13 cellular contexts compared by ENCODE assay signal in the genomic region with DNA sequence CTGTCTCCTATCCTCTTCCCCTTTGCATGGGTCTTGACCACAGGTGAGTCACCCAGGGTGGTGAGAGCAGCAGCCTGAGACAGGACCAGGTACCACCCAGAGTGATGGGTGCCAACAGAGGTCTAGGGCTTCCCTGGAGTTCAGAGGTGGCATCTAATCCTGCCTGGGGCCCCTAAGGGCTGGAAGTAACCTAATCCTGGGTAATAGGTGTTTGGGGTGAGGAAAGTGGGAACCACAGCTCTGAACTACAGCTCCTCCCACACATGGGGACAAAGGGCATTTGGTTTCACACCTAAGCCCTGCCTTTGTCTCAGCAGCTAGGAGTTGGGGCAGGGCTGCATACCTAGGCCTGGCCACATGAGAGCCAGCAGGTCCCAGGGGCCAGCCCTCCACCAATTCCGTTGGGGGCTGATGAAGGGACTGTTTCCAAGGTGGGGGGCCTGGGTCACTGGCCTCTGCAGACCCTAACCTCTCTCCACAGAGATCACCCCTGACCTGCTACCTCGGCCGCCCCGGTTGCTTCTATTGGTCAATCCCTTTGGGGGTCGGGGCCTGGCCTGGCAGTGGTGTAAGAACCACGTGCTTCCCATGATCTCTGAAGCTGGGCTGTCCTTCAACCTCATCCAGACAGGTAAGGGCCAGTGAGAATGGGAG. TPM values are rescaled to one million over a fixed set of nuclear protein-coding genes. Genes with fewer than 3 reads are reported as not detected.
A peak's percentile ranks its signal among the peaks of the same experiment; 100 is the strongest.
DNase-seq lines count a peak whose midpoint lies in the region; ATAC-seq and TF ChIP-seq lines count a peak whose summit lies in the region.
"Had no signal": no experiment of that assay in that cellular context is flagged by ENCODE, and none has a peak within 500 bp of the region (broad histone marks: within the 10 kb centered on the region; RNA-seq: fewer than 3 reads in every experiment).

No MANE protein-coding gene starts in this region.

- peaks cover 13% of the 10 kb centered on the region for H3K36me3 ChIP-seq in RWPE2 (ENCODE audit: low read depth)

- TF ChIP-seq CTCF in RWPE2 (IDR thresholded peaks at IDR 0.05; ENCODE audit: poor library complexity, severe bottlenecking) = no peak
- TF ChIP-seq CTCF in glutamatergic neuron (IDR thresholded peaks at IDR 0.05; ENCODE audit: partially characterized antibody, unreplicated experiment) = no peak

- no peaks in the 10 kb centered on the region for H3K27me3 Mint-ChIP-seq in activated T-cell treated with anti-CD3 and anti-CD28 coated beads, Interleukin-2, amount 50 U/mL, for 24 hours
- H3K27me3 Mint-ChIP-seq in glutamatergic neuron (ENCODE audit: unreplicated experiment) = peaks cover 10% of the 10 kb centered on the region
- H3K27me3 Mint-ChIP-seq: T-helper 17 cell had no signal

- peak overlapping the region; percentile 60 for H3K27ac Mint-ChIP-seq in activated T-cell treated with anti-CD3 and anti-CD28 coated beads, Interleukin-2, amount 50 U/mL, for 24 hours
- no peak overlapping the region for H3K27ac Mint-ChIP-seq in glutamatergic neuron (ENCODE audit: unreplicated experiment)
- H3K27ac Mint-ChIP-seq in stimulated activated effector memory CD8-positive, alpha-beta T cell treated with anti-CD3 and anti-CD28 coated beads, Interleukin-12 subunit alpha, Interleukin-12 subunit beta, amount 100 ng/mL, for 72 hours = peak overlapping the region; percentile 69

- peaks cover 50% of the 10 kb centered on the region for H3K4me1 Mint-ChIP-seq in activated T-cell treated with anti-CD3 and anti-CD28 coated beads, Interleukin-2, amount 50 U/mL, for 24 hours (ENCODE audit: low read depth)
- peaks cover 21% of the 10 kb centered on the region for H3K4me1 Mint-ChIP-seq in glutamatergic neuron (ENCODE audit: low read depth, unreplicated experiment)
- peaks cover 48% of the 10 kb centered on the region for H3K4me1 Mint-ChIP-seq in stimulated activated effector memory CD8-positive, alpha-beta T cell treated with anti-CD3 and anti-CD28 coated beads, Interleukin-12 subunit alpha, Interleukin-12 subunit beta, amount 100 ng/mL, for 72 hours

- H3K36me3 Mint-ChIP-seq in activated T-cell treated with anti-CD3 and anti-CD28 coated beads, Interleukin-2, amount 50 U/mL, for 24 hours (ENCODE audit: low read depth) = peaks cover 71% of the 10 kb centered on the region
- H3K36me3 Mint-ChIP-seq in glutamatergic neuron (ENCODE audit: unreplicated experiment) = no peaks in the 10 kb centered on the region
- peaks cover 48% of the 10 kb centered on the region for H3K36me3 Mint-ChIP-seq in stimulated activated effector memory CD8-positive, alpha-beta T cell treated with anti-CD3 and anti-CD28 coated beads, Interleukin-12 subunit alpha, Interleukin-12 subunit beta, amount 100 ng/mL, for 72 hours

- no peaks in the 10 kb centered on the region for H3K27me3 ChIP-seq in RWPE2 (ENCODE audit: insufficient read depth, poor library complexity, severe bottlenecking)

- ATAC-seq in RWPE2 (ENCODE audit: low read depth) = peak; percentile 33; the same call in 2 of the 3 replicates
- ATAC-seq in stimulated activated effector memory CD8-positive, alpha-beta T cell treated with anti-CD3 and anti-CD28 coated beads, Interleukin-12 subunit alpha, Interleukin-12 subunit beta, amount 100 ng/mL, for 72 hours = peak; percentile 71
- ATAC-seq in esophagus mucosa = no peak
- ATAC-seq: sciatic nerve, T-helper 17 cell had no signal

- no peak overlapping the region for H3K4me3 Mint-ChIP-seq in activated T-cell treated with anti-CD3 and anti-CD28 coated beads, Interleukin-2, amount 50 U/mL, for 24 hours
- peak overlapping the region; percentile 20 for H3K4me3 Mint-ChIP-seq in glutamatergic neuron (ENCODE audit: unreplicated experiment)
- H3K4me3 Mint-ChIP-seq in stimulated activated effector memory CD8-positive, alpha-beta T cell treated with anti-CD3 and anti-CD28 coated beads, Interleukin-12 subunit alpha, Interleukin-12 subunit beta, amount 100 ng/mL, for 72 hours = no peak overlapping the region
- H3K4me3 Mint-ChIP-seq: T-helper 17 cell had no signal

- no peak overlapping the region for H3K4me3 ChIP-seq in RWPE2 (ENCODE audit: severe bottlenecking)

- H3K4me1 ChIP-seq in RWPE2 (ENCODE audit: insufficient read depth, poor library complexity, severe bottlenecking) = peaks cover 9% of the 10 kb centered on the region

- no peak for DNase-seq in activated T-cell treated with anti-CD3 and anti-CD28 coated beads, Interleukin-2, amount 50 U/mL, for 24 hours
- DNase-seq in activated T-cell treated with anti-CD3 and anti-CD28 coated beads for 4 hours (no peak), RWPE2 (ENCODE audit: low spot score) (no peak), glutamatergic neuron (no peak), anterior cingulate cortex (lab: John Stamatoyannopoulos, UW) (no peak), RKO (ENCODE audit: low spot score) (no peak)
- no peak for DNase-seq in stimulated activated effector memory CD8-positive, alpha-beta T cell treated with anti-CD3 and anti-CD28 coated beads, Interleukin-12 subunit alpha, Interleukin-12 subunit beta, amount 100 ng/mL, for 72 hours (ENCODE audit: low spot score in 2 of 2)
- DNase-seq: foreskin fibroblast, NCI-H146, NCI-H82, T-helper 17 cell had no signal

- no peaks in the 10 kb centered on the region for H3K9me3 ChIP-seq in RWPE2 (ENCODE audit: severe bottlenecking)

- H3K27ac ChIP-seq in RWPE2 (ENCODE audit: poor library complexity, severe bottlenecking) = peak overlapping the region; percentile 15

- no peaks in the 10 kb centered on the region for H3K9me3 Mint-ChIP-seq in activated T-cell treated with anti-CD3 and anti-CD28 coated beads, Interleukin-2, amount 50 U/mL, for 24 hours
- H3K9me3 Mint-ChIP-seq in glutamatergic neuron (ENCODE audit: unreplicated experiment) = peaks cover 14% of the 10 kb centered on the region
- no peaks in the 10 kb centered on the region for H3K9me3 Mint-ChIP-seq in stimulated activated effector memory CD8-positive, alpha-beta T cell treated with anti-CD3 and anti-CD28 coated beads, Interleukin-12 subunit alpha, Interleukin-12 subunit beta, amount 100 ng/mL, for 72 hours

RNA-seq across cellular contexts. Expression of gene SPHK2, which starts 8.0 kb away (rescaled TPM):
- 146 TPM for total RNA-seq in glutamatergic neuron (ENCODE audit: unreplicated experiment)
- total RNA-seq in esophagus mucosa = 7.7 TPM

RNA-seq across cellular contexts. Expression of gene RPL18, which starts 8.4 kb away (rescaled TPM):
- 1,011 TPM for total RNA-seq in glutamatergic neuron (ENCODE audit: unreplicated experiment)
- 1,668 TPM for total RNA-seq in esophagus mucosa

RNA-seq across cellular contexts. Expression of gene DBP, which starts 9.8 kb away (rescaled TPM):
- 2.9 TPM for total RNA-seq in glutamatergic neuron (ENCODE audit: unreplicated experiment)
- total RNA-seq in esophagus mucosa = 6.7 TPM

RNA-seq across cellular contexts. Expression of gene FAM83E, which starts 12.5 kb away (rescaled TPM):
- total RNA-seq in glutamatergic neuron (ENCODE audit: unreplicated experiment) (1.5 TPM), esophagus mucosa (6.5 TPM)
- total RNA-seq: sciatic nerve had no signal

RNA-seq across cellular contexts. Expression of gene CA11, which starts 18.6 kb away (rescaled TPM):
- total RNA-seq in glutamatergic neuron (ENCODE audit: unreplicated experiment) (7.8 TPM), esophagus mucosa (3.1 TPM)

Comparison
In these comparisons a context has a peak if more than half of its experiments do, and no peak if none do; other contexts are left out.
1. RNA of gene SPHK2, which starts 8.0 kb away (total RNA-seq): 146 TPM in glutamatergic neuron (single experiment); 7.7 TPM in esophagus mucosa (single experiment); every median in the first group is over 10 times any median in the second.